In the genomic region with DNA sequence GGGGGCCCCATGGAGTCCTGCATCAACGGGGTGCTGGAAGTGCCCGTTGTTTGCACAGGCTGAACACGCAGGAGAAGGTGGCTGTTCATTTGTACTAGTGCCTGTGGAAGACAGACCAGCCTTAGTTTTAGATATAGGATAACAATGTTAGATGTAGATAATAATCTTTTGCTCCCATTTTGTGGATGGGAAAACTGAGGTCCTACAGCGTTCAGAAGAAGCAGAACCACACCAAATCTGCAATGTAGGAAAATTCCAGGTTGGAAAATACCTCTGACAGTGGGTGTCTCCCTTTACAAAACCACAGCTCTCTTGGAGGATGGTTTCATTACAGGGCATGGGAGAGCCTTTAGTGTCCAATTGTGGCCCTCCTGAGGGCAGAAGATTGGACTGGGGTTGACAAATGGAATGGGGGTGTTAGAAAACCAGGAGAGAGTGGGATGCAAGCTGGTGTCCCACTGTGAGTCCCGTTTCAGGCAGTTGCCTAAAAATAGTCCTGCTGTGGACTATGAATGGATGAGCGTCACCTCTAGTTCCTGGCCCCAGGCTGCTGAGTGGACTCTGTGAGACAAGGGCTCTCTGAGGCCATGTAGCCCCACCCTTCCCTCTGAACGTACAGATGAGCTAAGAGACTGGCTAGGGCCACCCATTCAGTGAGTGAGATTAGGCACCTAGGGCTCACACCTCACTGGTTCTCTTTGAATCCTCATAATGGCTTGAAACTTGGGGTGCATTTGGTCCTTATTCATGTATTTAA, we compare ENCODE assay signal across 24 cellular contexts.
"Had no signal": no experiment of that assay in that cellular context is flagged by ENCODE, and none has a peak within 500 bp of the region (broad histone marks: within the 10 kb centered on the region; RNA-seq: fewer than 3 reads in every experiment).

No MANE protein-coding gene starts in this region.

- H3K27ac ChIP-seq: colonic mucosa, gastroesophageal sphincter, hepatocyte, right atrium auricular region, suprapubic skin, tibial nerve had no signal

- H3K36me3 Mint-ChIP-seq: activated naive CD8-positive, alpha-beta T cell; naive B cell had no signal

- H3K4me3 Mint-ChIP-seq: activated naive CD8-positive, alpha-beta T cell; activated T-cell treated with anti-CD3 and anti-CD28 coated beads, Interleukin-2, amount 50 U/mL, for 72 hours; naive B cell; nephron progenitor cell; T-helper 2 cell treated with Interferon-gamma antibody and Interleukin-4, amounts not matched to agents 5 μg/mL and 100 μg/mL, for 36 hours had no signal

- H3K9me3 ChIP-seq: colonic mucosa, gastroesophageal sphincter, right atrium auricular region, suprapubic skin, tibial nerve had no signal

- ATAC-seq: activated T-cell treated with anti-CD3 and anti-CD28 coated beads, Interleukin-2, amount 50 U/mL, for 72 hours; gastroesophageal sphincter; left cardiac atrium; left ventricle myocardium superior had no signal

- H2AFZ ChIP-seq: hepatocyte had no signal

- FAIRE-seq: keratinocyte had no signal

- H3K79me2 ChIP-seq: hepatocyte had no signal

- H3K36me3 ChIP-seq: colonic mucosa, gastroesophageal sphincter, right atrium auricular region, suprapubic skin, tibial nerve had no signal

- H3K4me3 ChIP-seq: colonic mucosa, gastroesophageal sphincter, hepatocyte, right atrium auricular region, suprapubic skin, tibial nerve had no signal

- H3K4me1 Mint-ChIP-seq: naive B cell had no signal

- H3K27ac Mint-ChIP-seq: activated naive CD8-positive, alpha-beta T cell; activated T-cell treated with anti-CD3 and anti-CD28 coated beads, Interleukin-2, amount 50 U/mL, for 72 hours; naive B cell; nephron progenitor cell; T-helper 2 cell treated with Interferon-gamma antibody and Interleukin-4, amounts not matched to agents 5 μg/mL and 100 μg/mL, for 36 hours had no signal

- H3K4me1 ChIP-seq: colonic mucosa, right atrium auricular region, suprapubic skin, tibial nerve had no signal

- H3K4me2 ChIP-seq: hepatocyte had no signal

- DNase-seq: activated CD4-positive, alpha-beta T cell treated with anti-CD3 and anti-CD28 coated beads for 4 hours; activated CD4-positive, alpha-beta T cell treated with anti-CD3 and anti-CD28 coated beads, Interleukin-2, amount 50 U/mL, for 4 hours; activated naive CD4-positive, alpha-beta T cell; activated T-cell treated with anti-CD3 and anti-CD28 coated beads for 4 hours; activated T-cell treated with anti-CD3 and anti-CD28 coated beads, Interleukin-2, amount 50 U/mL, for 72 hours; anterior cingulate cortex; cerebellar nuclear complex; colonic mucosa; effector CD8-positive, alpha-beta T cell; left cardiac atrium; left ventricle myocardium superior; naive B cell; nephron progenitor cell; stimulated activated CD4-positive, alpha-beta T cell treated with anti-CD3 and anti-CD28 coated beads, Interleukin-15, amount 100 ng/mL, for 24 hours; stimulated activated CD4-positive, alpha-beta T cell treated with anti-CD3 and anti-CD28 coated beads, Interleukin-2, amount 100 ng/mL, for 24 hours; stimulated activated naive CD4-positive, alpha-beta T cell had no signal

- H3K9me3 Mint-ChIP-seq: activated T-cell treated with anti-CD3 and anti-CD28 coated beads, Interleukin-2, amount 50 U/mL, for 72 hours; nephron progenitor cell; T-helper 2 cell treated with Interferon-gamma antibody and Interleukin-4, amounts not matched to agents 5 μg/mL and 100 μg/mL, for 36 hours had no signal

- H3K27me3 ChIP-seq: right atrium auricular region had no signal
